ENCODE assay signal across 27 cellular contexts in the genomic region with DNA sequence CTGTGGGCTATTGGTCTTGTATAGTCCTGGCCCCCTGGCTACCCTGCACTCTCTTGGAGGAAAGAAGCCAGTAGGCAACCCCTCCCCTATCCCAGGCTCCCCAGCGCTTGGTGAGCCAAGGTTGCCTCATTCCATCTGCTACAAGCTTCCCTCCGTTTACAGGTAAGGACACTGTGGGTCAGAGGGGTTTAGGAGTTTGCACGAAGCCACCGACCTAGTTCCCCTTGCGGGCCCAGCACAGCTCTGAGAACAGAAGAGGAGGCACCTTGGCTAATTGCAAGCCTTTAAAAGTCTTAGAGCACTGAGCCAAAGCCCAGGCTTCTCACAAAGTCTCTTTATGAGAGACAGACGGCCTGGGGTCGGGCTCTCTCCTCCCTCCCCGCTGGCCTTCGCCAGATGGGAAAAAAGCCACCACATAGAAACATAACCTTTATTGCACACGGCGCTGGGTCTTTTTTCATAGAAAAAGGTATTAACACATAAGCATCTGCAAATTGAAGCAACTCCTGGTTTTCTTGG.
A peak's percentile ranks its signal among the peaks of the same experiment; 100 is the strongest.
DNase-seq lines count a peak whose midpoint lies in the region; ATAC-seq, FAIRE-seq and TF ChIP-seq lines count a peak whose summit lies in the region.
"Had no signal": no experiment of that assay in that cellular context is flagged by ENCODE, and none has a peak within 500 bp of the region (broad histone marks: within the 10 kb centered on the region; RNA-seq: fewer than 3 reads in every experiment).

No MANE protein-coding gene starts in this region.

- peak; percentile 31 for DNase-seq in DMS 273 (lab: John Stamatoyannopoulos, UW; ENCODE audit: unreplicated experiment)
- no peak for DNase-seq in DMS 273 treated with DMSO at 0.1 percent for 48 hours (lab: John Stamatoyannopoulos, UW)
- DNase-seq in kidney = peak; percentile 32
- DNase-seq in posterior vena cava (ENCODE audit: low spot score) = peak; percentile 43
- DNase-seq in hippocampal formation (lab: John Stamatoyannopoulos, UW) = no peak
- DNase-seq: Caco-2; CD8-positive, alpha-beta T cell; DMS79 treated with DMSO at 0.1 percent for 48 hours; Karpas-422; NCI-H1092 treated with DMSO at 0.1 percent for 48 hours; NCI-H1436; NCI-H187 treated with DMSO at 0.1 percent for 48 hours; NCI-H2171 treated with DMSO at 0.1 percent for 48 hours; NCI-H345; NCI-H510A treated with DMSO at 0.1 percent for 48 hours; NCI-H774; RPMI8226; SHP77 had no signal

- intact Hi-C loops in kidney (cut with DNase I) (no loop called here), posterior vena cava (cut with DNase I) (loop anchor here in 1 of 2 donors (10.0 kb wide), 1 partner anchor 387 kb away; no protein-coding TSS in a partner anchor)

- H3K27ac Mint-ChIP-seq in brain = peak overlapping the region; percentile 7 to 77 (median 38)
- H3K27ac Mint-ChIP-seq: B cell; CD8-positive, alpha-beta T cell had no signal

- no peak overlapping the region for H3K9ac ChIP-seq in kidney (ENCODE audit: low read length in 2 of 2)

- no peak for ATAC-seq in HG02852 (IDR thresholded peaks at IDR 0.05; ENCODE audit: unreplicated experiment)
- ATAC-seq in HG02642 (IDR thresholded peaks at IDR 0.05; ENCODE audit: poor library complexity, unreplicated experiment) = no peak
- ATAC-seq: CD8-positive, alpha-beta T cell had no signal

- H3K4me1 ChIP-seq in kidney (ENCODE audit: control insufficient read depth in 1 of 2, insufficient read depth in 1 of 2, low read depth in 1 of 2, low read length in 2 of 2) = no peaks in the 10 kb centered on the region
- H3K4me1 ChIP-seq: Caco-2 had no signal

- peaks cover 0 to 19% of the 10 kb centered on the region in 2 donors for H3K36me3 ChIP-seq in kidney (ENCODE audit: control insufficient read depth in 1 of 2, insufficient read depth in 2 of 2, low read length in 2 of 2)

- H3K4me3 ChIP-seq in kidney (ENCODE audit: low read length in 2 of 2) = no peak overlapping the region

- TF ChIP-seq CTCF in brain (conservative IDR thresholded peaks at IDR 0.05) = no peak
- TF ChIP-seq CTCF in kidney (IDR thresholded peaks at IDR 0.05; ENCODE audit: borderline replicate concordance, extremely low read depth, insufficient read depth) = no peak

- H3K4me3 Mint-ChIP-seq in brain = peak overlapping the region in 1 of 5 experiments; percentile 18
- H3K4me3 Mint-ChIP-seq: B cell; CD8-positive, alpha-beta T cell had no signal

- no peaks in the 10 kb centered on the region for H3K9me3 ChIP-seq in kidney (ENCODE audit: control insufficient read depth in 1 of 2, low read length in 2 of 2)
- H3K9me3 ChIP-seq: Caco-2 had no signal

- H3K27ac ChIP-seq in kidney (ENCODE audit: low read depth in 2 of 2, low read length in 2 of 2) = no peak overlapping the region
- H3K27ac ChIP-seq: 22Rv1, C4-2B had no signal

- peaks cover 32% of the 10 kb centered on the region for H3K4me1 Mint-ChIP-seq in brain

- no peak for FAIRE-seq in kidney (lab: Jason Lieb, UNC)
- FAIRE-seq: GM12892, GM19239, H1 had no signal

- peaks cover 19% of the 10 kb centered on the region for H3K36me3 Mint-ChIP-seq in brain
- H3K36me3 Mint-ChIP-seq: CD8-positive, alpha-beta T cell had no signal

- peaks cover 0 to 3% (median 0%) of the 10 kb centered on the region in 5 experiments for H3K9me3 Mint-ChIP-seq in brain
- H3K9me3 Mint-ChIP-seq: CD8-positive, alpha-beta T cell had no signal

- H3K27me3 Mint-ChIP-seq in brain = peaks cover 9% of the 10 kb centered on the region

Comparison
In these comparisons a context has a peak if more than half of its experiments do, and no peak if none do; other contexts are left out.
1. DNase-seq: peak in DMS 273 (single experiment), kidney (single experiment) and posterior vena cava (single experiment); none in DMS 273 treated with DMSO at 0.1 percent for 48 hours (single experiment) and hippocampal formation (0 of 2).